ENCODE assay signal across 18 cellular contexts in genomic region chr12:113425960-113426453, GRCh38. TPM values are rescaled to one million over a fixed set of nuclear protein-coding genes. Genes with fewer than 3 reads are reported as not detected.
DNase-seq lines count a peak whose midpoint lies in the region; ATAC-seq, FAIRE-seq and TF ChIP-seq lines count a peak whose summit lies in the region.
"Had no signal": no experiment of that assay in that cellular context is flagged by ENCODE, and none has a peak within 500 bp of the region (broad histone marks: within the 10 kb centered on the region; RNA-seq: fewer than 3 reads in every experiment).

No MANE protein-coding gene starts in this region.

- H3K9me3 Mint-ChIP-seq in stimulated activated memory B cell treated with anti-CD40 and anti-IgM and Interleukin-4, amounts not matched to agents 10 μg/mL and 1 μg/mL and 100 μg/mL, for 72 hours, result peaks cover 8% of the 10 kb centered on the region
- H3K9me3 Mint-ChIP-seq: T-helper 1 cell treated with Interleukin-12 subunit alpha and Interleukin-12 subunit beta and Interleukin-4 antibody, amounts not matched to agents 30 μg/mL and 1 μg/mL, for 36 hours had no signal

- H3K79me2 ChIP-seq in OCI-LY1 (ENCODE audit: insufficient read depth, low read length), result no peaks in the 10 kb centered on the region

- no peak overlapping the region for H3K9ac ChIP-seq in OCI-LY1 (ENCODE audit: low read length)

- no peak overlapping the region for H2AFZ ChIP-seq in OCI-LY1 (ENCODE audit: low read length)

- peaks cover 25% of the 10 kb centered on the region for H3K4me1 Mint-ChIP-seq in stimulated activated memory B cell treated with anti-CD40 and anti-IgM and Interleukin-4, amounts not matched to agents 10 μg/mL and 1 μg/mL and 100 μg/mL, for 72 hours

- no peaks in the 10 kb centered on the region for H4K20me1 ChIP-seq in OCI-LY1 (ENCODE audit: insufficient read depth, low read length)

- no peak for TF ChIP-seq CTCF in OCI-LY1 (IDR thresholded peaks at IDR 0.05; ENCODE audit: low read length)

- no peak overlapping the region for H3K4me3 ChIP-seq in OCI-LY1 (ENCODE audit: low read depth, low read length, poor library complexity, severe bottlenecking)
- no peak overlapping the region for H3K4me3 ChIP-seq in small intestine (ENCODE audit: low read depth in 1 of 2, low read length in 2 of 2)
- H3K4me3 ChIP-seq: left ventricle myocardium inferior, ovary, thyroid gland had no signal

- CTCF ChIA-PET in HEK293T (lab: Yijun Ruan, JAX), result interaction anchor here (0.6 to 1.4 kb wide), 11 partner anchors 10 to 271 kb away, joined by 3 to 5 read pairs (median 3); no protein-coding TSS in a partner anchor

- H3K27ac ChIP-seq in OCI-LY1 (ENCODE audit: low read depth, low read length, poor library complexity, severe bottlenecking) (no peak overlapping the region), small intestine (ENCODE audit: low read depth in 1 of 2, low read length in 1 of 2) (no peak overlapping the region)
- H3K27ac ChIP-seq: left ventricle myocardium inferior, ovary had no signal

- H3K36me3 ChIP-seq in OCI-LY1 (ENCODE audit: insufficient read depth, low read length) (no peaks in the 10 kb centered on the region), small intestine (ENCODE audit: control insufficient read depth in 2 of 2, insufficient read depth in 2 of 2, low read length in 2 of 2) (no peaks in the 10 kb centered on the region)
- H3K36me3 ChIP-seq: left ventricle myocardium inferior, ovary, thyroid gland had no signal

- no peaks in the 10 kb centered on the region for H3K9me2 ChIP-seq in OCI-LY1 (ENCODE audit: low read depth, low read length)

- no peak for DNase-seq in GM18507 (ENCODE audit: extremely low spot score, insufficient read length, low read depth)
- peak; percentile 38 for DNase-seq in iPS DF 19.7 (ENCODE audit: low read depth, low spot score)
- DNase-seq in HEK293T (ENCODE audit: extremely low spot score), result no peak
- DNase-seq in small intestine, result no peak
- DNase-seq: activated gamma-delta T cell, amniotic stem cell, NCI-H1105 treated with DMSO at 0.1 percent for 48 hours, NCI-H2107, SIG-M5 had no signal

- H3F3A ChIP-seq in OCI-LY1 (ENCODE audit: insufficient read depth, low read length), result no peaks in the 10 kb centered on the region

- H3K27me3 ChIP-seq in OCI-LY1 (ENCODE audit: insufficient read depth, low read length) (peaks cover 6% of the 10 kb centered on the region; the same call in 1 of the 2 replicates), small intestine (ENCODE audit: control insufficient read depth in 2 of 2, insufficient read depth in 2 of 2, low read length in 2 of 2) (peaks cover 0 to 1% of the 10 kb centered on the region in 2 donors)
- H3K27me3 ChIP-seq: ovary, thyroid gland had no signal

- H3K4me1 ChIP-seq in OCI-LY1 (ENCODE audit: insufficient read depth, low read length, severe bottlenecking) (peaks cover 15% of the 10 kb centered on the region), small intestine (ENCODE audit: control insufficient read depth in 2 of 2, insufficient read depth in 1 of 2, low read depth in 1 of 2, low read length in 1 of 2) (peaks cover 0 to 2% of the 10 kb centered on the region in 2 donors)

- WGBS in small intestine, 3 donors, result 43 to 70% (median 61%) methylated on average over 11 of the region's 11 CpGs

- POLR2A ChIA-PET in HEK293T (lab: Yijun Ruan, JAX), result no interaction called here

- H3K27me3 Mint-ChIP-seq in stimulated activated memory B cell treated with anti-CD40 and anti-IgM and Interleukin-4, amounts not matched to agents 10 μg/mL and 1 μg/mL and 100 μg/mL, for 72 hours, result peaks cover 65% of the 10 kb centered on the region

- H3K9me3 ChIP-seq in OCI-LY1 (ENCODE audit: low read length) (no peaks in the 10 kb centered on the region; the same call in 1 of the 2 replicates), small intestine (ENCODE audit: control insufficient read depth, low read depth) (no peaks in the 10 kb centered on the region)
- H3K9me3 ChIP-seq: left ventricle myocardium inferior, ovary, thyroid gland had no signal

- no peak for ATAC-seq in stimulated activated memory B cell treated with anti-CD40 and anti-IgM and Interleukin-4, amounts not matched to agents 10 μg/mL and 1 μg/mL and 100 μg/mL, for 72 hours
- no peak for ATAC-seq in GM19328 (IDR thresholded peaks at IDR 0.05; ENCODE audit: unreplicated experiment)

- peaks cover 6% of the 10 kb centered on the region for H3K36me3 Mint-ChIP-seq in stimulated activated memory B cell treated with anti-CD40 and anti-IgM and Interleukin-4, amounts not matched to agents 10 μg/mL and 1 μg/mL and 100 μg/mL, for 72 hours

- peak overlapping the region; percentile 22 for H3K27ac Mint-ChIP-seq in stimulated activated memory B cell treated with anti-CD40 and anti-IgM and Interleukin-4, amounts not matched to agents 10 μg/mL and 1 μg/mL and 100 μg/mL, for 72 hours
- H3K27ac Mint-ChIP-seq: stimulated activated naive B cell treated with anti-CD40 and anti-IgM and Interleukin-4, amounts not matched to agents 10 μg/mL and 1 μg/mL and 100 μg/mL, for 72 hours; T-helper 1 cell treated with Interleukin-12 subunit alpha and Interleukin-12 subunit beta and Interleukin-4 antibody, amounts not matched to agents 30 μg/mL and 1 μg/mL, for 36 hours had no signal

- FAIRE-seq in GM18507 (lab: Jason Lieb, UNC) (peak; percentile 12), small intestine (lab: Jason Lieb, UNC) (no peak)
- FAIRE-seq: frontal cortex had no signal

- peak overlapping the region; percentile 5; the same call in 1 of the 2 replicates for H3K4me2 ChIP-seq in OCI-LY1 (ENCODE audit: low read length)

- H3K4me3 Mint-ChIP-seq in stimulated activated memory B cell treated with anti-CD40 and anti-IgM and Interleukin-4, amounts not matched to agents 10 μg/mL and 1 μg/mL and 100 μg/mL, for 72 hours, result peak overlapping the region; percentile 15
- H3K4me3 Mint-ChIP-seq: T-helper 1 cell treated with Interleukin-12 subunit alpha and Interleukin-12 subunit beta and Interleukin-4 antibody, amounts not matched to agents 30 μg/mL and 1 μg/mL, for 36 hours had no signal

TF ChIP-seq in HEK293T, 16 proteins besides CTCF, POLR2A, EP300 and RAD21:
- TF ChIP-seq FOXM1 (IDR thresholded peaks at IDR 0.05; ENCODE audit: borderline replicate concordance), result no peak
- no peak for TF ChIP-seq FOXK2 (IDR thresholded peaks at IDR 0.05)
- TF ChIP-seq TARDBP (IDR thresholded peaks at IDR 0.05), result no peak

RNA-seq across cellular contexts. Expression of gene SDSL, which starts 3.8 kb away (rescaled TPM):
- polyA plus RNA-seq in small intestine, result 10 to 100 TPM; 24.0 to 37.6 (median 26.2) TPM

RNA-seq across cellular contexts. Expression of gene SDS, which starts 22.3 kb away (rescaled TPM):
- polyA plus RNA-seq in small intestine, result 1 to 10 TPM in 2 of 3 donors, not detected in 1; 1.3 to 3.8 TPM

RNA-seq across cellular contexts. Expression of gene LHX5, which starts 45.7 kb away (rescaled TPM):
- not detected for polyA plus RNA-seq in small intestine
- polyA plus RNA-seq: ovary had no signal
